Comparison of ENCODE assay signal across 2 cellular contexts in genomic region chr19:6766357-6767080, GRCh38.
TF ChIP-seq lines count a peak whose summit lies in the region.

No MANE protein-coding gene starts in this region.

TF ChIP-seq in SK-N-SH, 30 proteins besides CTCF, POLR2A, EP300 and RAD21 (continued from another document):
- TF ChIP-seq REST (IDR thresholded peaks at IDR 0.05; ENCODE audit: low read depth, low read length) (no peak), GABPA (IDR thresholded peaks at IDR 0.05; ENCODE audit: low read depth) (no peak), RXRA (IDR thresholded peaks at IDR 0.05; ENCODE audit: borderline replicate concordance, low read depth) (no peak), EZH2phosphoT487 (IDR thresholded peaks at IDR 0.05; ENCODE audit: borderline replicate concordance, low read depth) (no peak), YY1 (IDR thresholded peaks at IDR 0.05; ENCODE audit: low read depth) (no peak), MXI1 (IDR thresholded peaks at IDR 0.05; ENCODE audit: low read depth, low read length) (no peak), RCOR1 (IDR thresholded peaks at IDR 0.05; ENCODE audit: low read length) (no peak), MEF2A (IDR thresholded peaks at IDR 0.05; ENCODE audit: borderline replicate concordance, low read depth) (no peak)

TF ChIP-seq in SK-N-SH treated with all-trans-retinoic acid at 6 μM for 48 hours, 23 proteins besides CTCF, POLR2A, EP300 and RAD21 (continued from another document):
- TF ChIP-seq PATZ1 (CRISPR knock-in tag; IDR thresholded peaks at IDR 0.05; ENCODE audit: borderline replicate concordance) = no peak
